Comparison of ENCODE assay signal across 20 cellular contexts in the genomic region with DNA sequence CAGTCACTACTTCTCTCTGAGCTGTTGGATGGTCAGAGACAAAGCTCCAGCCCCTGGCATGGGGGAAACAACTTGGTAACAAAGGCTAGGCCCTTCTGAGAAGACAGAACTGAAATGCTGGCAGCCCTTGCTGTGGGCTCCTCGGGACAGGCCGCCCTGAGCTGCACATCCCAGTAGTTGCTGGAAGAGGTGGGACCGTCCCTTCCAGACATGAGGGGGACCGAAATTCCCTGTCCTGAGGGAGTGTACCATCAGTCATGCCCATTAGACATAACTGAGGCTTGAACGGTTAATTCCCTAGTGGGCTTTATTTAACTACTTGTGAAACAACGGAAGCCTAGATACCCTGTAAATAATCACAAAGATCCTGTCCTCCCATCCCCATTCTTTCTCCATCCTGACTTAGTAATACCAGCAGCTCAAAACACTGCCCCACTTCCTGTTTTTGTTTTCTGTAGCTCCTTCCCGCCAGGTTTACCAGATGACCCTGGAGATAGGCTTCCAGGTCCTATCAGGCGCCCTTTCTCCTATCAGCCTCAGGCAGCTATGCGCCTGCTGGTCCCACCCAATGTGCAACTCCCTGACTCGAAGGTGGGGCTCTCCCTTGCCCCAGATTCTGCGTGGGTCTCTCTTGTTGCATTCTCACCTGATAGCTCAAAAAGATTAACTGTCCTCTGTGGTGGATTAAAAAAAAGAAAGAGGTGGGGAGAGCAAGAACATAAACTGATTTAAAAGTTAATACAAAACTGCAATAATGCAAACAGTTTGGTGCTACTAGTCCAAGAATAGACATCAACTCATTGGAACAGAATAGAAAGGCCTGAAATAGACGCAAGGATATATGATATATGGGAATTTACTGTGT.
DNase-seq lines count a peak whose midpoint lies in the region; ATAC-seq and TF ChIP-seq lines count a peak whose summit lies in the region.
"Had no signal": no experiment of that assay in that cellular context is flagged by ENCODE, and none has a peak within 500 bp of the region (broad histone marks: within the 10 kb centered on the region; RNA-seq: fewer than 3 reads in every experiment).

No MANE protein-coding gene starts in this region.

- no peaks in the 10 kb centered on the region for H3K4me1 Mint-ChIP-seq in stimulated activated naive CD8-positive, alpha-beta T cell treated with anti-CD3 and anti-CD28 coated beads, Interleukin-15, amount 100 ng/mL, for 72 hours
- peaks cover 25% of the 10 kb centered on the region for H3K4me1 Mint-ChIP-seq in T-helper 2 cell treated with Interferon-gamma antibody and Interleukin-4, amounts not matched to agents 5 μg/mL and 100 μg/mL, for 36 hours (ENCODE audit: low read depth)
- H3K4me1 Mint-ChIP-seq: neural crest cell had no signal

- no peaks in the 10 kb centered on the region for H3K27me3 ChIP-seq in brain microvascular endothelial cell (replicated peaks)
- H3K27me3 ChIP-seq: uterus had no signal

- no peaks in the 10 kb centered on the region for H3K36me3 Mint-ChIP-seq in T-helper 2 cell treated with Interferon-gamma antibody and Interleukin-4, amounts not matched to agents 5 μg/mL and 100 μg/mL, for 36 hours (ENCODE audit: low read depth)

- H3K4me3 Mint-ChIP-seq in stimulated activated naive CD8-positive, alpha-beta T cell treated with anti-CD3 and anti-CD28 coated beads, Interleukin-15, amount 100 ng/mL, for 72 hours = no peak overlapping the region
- peak overlapping the region; percentile 11 for H3K4me3 Mint-ChIP-seq in T-helper 2 cell treated with Interferon-gamma antibody and Interleukin-4, amounts not matched to agents 5 μg/mL and 100 μg/mL, for 36 hours
- H3K4me3 Mint-ChIP-seq: neural crest cell had no signal

- peak overlapping the region; percentile 28 to 71 for H3K27ac Mint-ChIP-seq in stimulated activated naive CD8-positive, alpha-beta T cell treated with anti-CD3 and anti-CD28 coated beads, Interleukin-15, amount 100 ng/mL, for 72 hours
- peak overlapping the region; percentile 24 for H3K27ac Mint-ChIP-seq in T-helper 2 cell treated with Interferon-gamma antibody and Interleukin-4, amounts not matched to agents 5 μg/mL and 100 μg/mL, for 36 hours

- no peaks in the 10 kb centered on the region for H3K36me3 ChIP-seq in brain microvascular endothelial cell (replicated peaks)
- H3K36me3 ChIP-seq: HAP-1, lower lobe of right lung, uterus had no signal

- H3K9me3 Mint-ChIP-seq in stimulated activated naive CD8-positive, alpha-beta T cell treated with anti-CD3 and anti-CD28 coated beads, Interleukin-15, amount 100 ng/mL, for 72 hours = no peaks in the 10 kb centered on the region
- no peaks in the 10 kb centered on the region for H3K9me3 Mint-ChIP-seq in T-helper 2 cell treated with Interferon-gamma antibody and Interleukin-4, amounts not matched to agents 5 μg/mL and 100 μg/mL, for 36 hours
- H3K9me3 Mint-ChIP-seq: neural crest cell had no signal

- no peak overlapping the region for H3K4me3 ChIP-seq in brain microvascular endothelial cell (ENCODE audit: low read depth, low read length)
- H3K4me3 ChIP-seq: HAP-1, lower lobe of right lung, uterus had no signal

- no peak for DNase-seq in stimulated activated naive CD8-positive, alpha-beta T cell treated with anti-CD3 and anti-CD28 coated beads, Interleukin-15, amount 100 ng/mL, for 72 hours
- DNase-seq in stimulated activated naive CD8-positive, alpha-beta T cell treated with anti-CD3 and anti-CD28 coated beads, Interleukin-15, Interleukin-2, amounts not matched to agents 100 U/mL and 50 U/mL, for 24 hours = no peak
- no peak for DNase-seq in T-helper 2 cell treated with Interferon-gamma antibody and Interleukin-4, amounts not matched to agents 5 μg/mL and 100 μg/mL, for 36 hours (ENCODE audit: low spot score)
- DNase-seq in iPS-NIHi7 (ENCODE audit: extremely low spot score) = peak; percentile 61
- no peak for DNase-seq in brain microvascular endothelial cell
- no peak for DNase-seq in activated naive CD4-positive, alpha-beta T cell treated with anti-CD3 and anti-CD28 coated beads, Interleukin-2, amount 50 U/mL, for 16 hours
- DNase-seq: ACHN; activated naive CD4-positive, alpha-beta T cell; lower lobe of right lung; NCI-H187; NCI-H526; Right ventricle myocardium superior; stimulated activated CD4-positive, alpha-beta T cell treated with anti-CD3 and anti-CD28 coated beads, Interleukin-4, amount 100 ng/mL, for 24 hours; uterus had no signal

- H3K27me3 Mint-ChIP-seq in stimulated activated naive CD8-positive, alpha-beta T cell treated with anti-CD3 and anti-CD28 coated beads, Interleukin-15, amount 100 ng/mL, for 72 hours = no peaks in the 10 kb centered on the region
- no peaks in the 10 kb centered on the region for H3K27me3 Mint-ChIP-seq in T-helper 2 cell treated with Interferon-gamma antibody and Interleukin-4, amounts not matched to agents 5 μg/mL and 100 μg/mL, for 36 hours (ENCODE audit: low read depth)

- no peak overlapping the region for H3K27ac ChIP-seq in brain microvascular endothelial cell
- H3K27ac ChIP-seq: KMS-11, lower lobe of right lung, uterus had no signal

- TF ChIP-seq CTCF in brain microvascular endothelial cell (IDR thresholded peaks at IDR 0.05; ENCODE audit: low read depth, low read length, missing control alignments) = no peak

- in situ Hi-C loops in brain microvascular endothelial cell (cut with HindIII; ENCODE audit: low pct_ligation_motif_present, low sequenced_read_pairs) = no loop called here

- no peak for ATAC-seq in stimulated activated naive CD8-positive, alpha-beta T cell treated with anti-CD3 and anti-CD28 coated beads, Interleukin-15, amount 100 ng/mL, for 72 hours
- no peak for ATAC-seq in stimulated activated naive CD8-positive, alpha-beta T cell treated with anti-CD3 and anti-CD28 coated beads, Interleukin-15, Interleukin-2, amounts not matched to agents 100 U/mL and 50 U/mL, for 24 hours
- ATAC-seq in HG03442 (IDR thresholded peaks at IDR 0.05; ENCODE audit: unreplicated experiment) = no peak
- ATAC-seq in GM21723 (IDR thresholded peaks at IDR 0.05; ENCODE audit: unreplicated experiment) = no peak
- ATAC-seq: lower lobe of right lung, sciatic nerve had no signal
